Comparison of ENCODE assay signal across 8 cellular contexts in genomic region chr13:31200636-31200970, GRCh38. TPM values are rescaled to one million over a fixed set of nuclear protein-coding genes. Genes with fewer than 3 reads are reported as not detected.
A peak's percentile ranks its signal among the peaks of the same experiment; 100 is the strongest.
DNase-seq lines count a peak whose midpoint lies in the region; TF ChIP-seq lines count a peak whose summit lies in the region.

No MANE protein-coding gene starts in this region.

- H3K36me3 Mint-ChIP-seq in H9 (ENCODE audit: insufficient read depth in 1 of 3, low read depth in 3 of 3) (peaks cover 0 to 2% (median 0%) of the 10 kb centered on the region in 3 experiments; a peak in 3 of 7 replicates), nephron progenitor cell (ENCODE audit: low read depth) (peaks cover 10% of the 10 kb centered on the region)
- no peaks in the 10 kb centered on the region for H3K36me3 Mint-ChIP-seq in activated CD4-positive, alpha-beta memory T cell treated with anti-CD3 and anti-CD28 coated beads for 36 hours

- no peak for TF ChIP-seq CTCF in GM10248 (IDR thresholded peaks at IDR 0.05; ENCODE audit: control extremely low read depth, extremely low read depth, low read depth, missing control alignments)
- TF ChIP-seq CTCF in H9 (conservative IDR thresholded peaks at IDR 0.05), result no peak
- no peak for TF ChIP-seq CTCF in LNCaP clone FGC (IDR thresholded peaks at IDR 0.05; ENCODE audit: control insufficient read depth, extremely low read depth, insufficient read depth)
- TF ChIP-seq CTCF in esophagus muscularis mucosa (IDR thresholded peaks at IDR 0.05), result no peak
- TF ChIP-seq CTCF in nephron progenitor cell (IDR thresholded peaks at IDR 0.05), result no peak
- TF ChIP-seq CTCF in tibial nerve (IDR thresholded peaks at IDR 0.05), result no peak

- no CpG with 5 or more reads among the region's 34 CpGs for WGBS in H9 (ENCODE audit: extremely low coverage, insufficient read length, low lambda C conversion rate)
- 1% methylated on average over 11 of the region's 34 CpGs for WGBS in esophagus muscularis mucosa
- 1% methylated on average over 17 to 22 of the region's 34 CpGs for WGBS in tibial nerve, 2 donors

- no peak overlapping the region for H3K4ac ChIP-seq in H9 (ENCODE audit: low read depth, low read length)

- H2BK5ac ChIP-seq in H9 (ENCODE audit: insufficient read length, low read length), result no peak overlapping the region

- peaks cover 20 to 24% of the 10 kb centered on the region in 2 experiments for H3K4me1 Mint-ChIP-seq in H9
- peaks cover 23% of the 10 kb centered on the region for H3K4me1 Mint-ChIP-seq in activated CD4-positive, alpha-beta memory T cell treated with anti-CD3 and anti-CD28 coated beads for 36 hours (ENCODE audit: low read depth)
- H3K4me1 Mint-ChIP-seq in nephron progenitor cell, result peaks cover 53% of the 10 kb centered on the region

- H3K79me1 ChIP-seq in H9 (ENCODE audit: insufficient read depth, low read depth, low read length, poor library complexity, severe bottlenecking), result no peaks in the 10 kb centered on the region

- H3K27me3 Mint-ChIP-seq in H9 (ENCODE audit: low read depth) (peaks cover 6% of the 10 kb centered on the region; the same call in 1 of the 2 replicates), nephron progenitor cell (ENCODE audit: low read depth, poor library complexity) (peaks cover 5% of the 10 kb centered on the region)
- H3K27me3 Mint-ChIP-seq in activated CD4-positive, alpha-beta memory T cell treated with anti-CD3 and anti-CD28 coated beads for 36 hours, result no peaks in the 10 kb centered on the region

- no peak overlapping the region for H4K91ac ChIP-seq in H9 (ENCODE audit: insufficient read length, low read depth, low read length)

- no peak for TF ChIP-seq POLR2A in esophagus muscularis mucosa (IDR thresholded peaks at IDR 0.05; ENCODE audit: low read depth)
- no peak for TF ChIP-seq POLR2A in tibial nerve (IDR thresholded peaks at IDR 0.05)

- no peak overlapping the region for H4K8ac ChIP-seq in H9 (replicated peaks; ENCODE audit: insufficient read length, low read depth, low read length)

- no peak overlapping the region for H2AFZ ChIP-seq in H9 (ENCODE audit: low read length)

- no peaks in the 10 kb centered on the region for H3K36me3 ChIP-seq in esophagus muscularis mucosa
- H3K36me3 ChIP-seq in tibial nerve, result no peaks in the 10 kb centered on the region

- CTCF ChIA-PET in GM10248 (lab: Yijun Ruan, JAX), result interaction anchor here (0.6 to 1.5 kb wide), 5 partner anchors 9 to 628 kb away, joined by 3 to 12 read pairs (median 3); no protein-coding TSS in a partner anchor
- CTCF ChIA-PET in activated CD4-positive, alpha-beta memory T cell treated with anti-CD3 and anti-CD28 coated beads for 36 hours (lab: Charles Lee), result interaction anchor here (0.6 to 2.5 kb wide), 6 partner anchors 9 to 335 kb away, joined by 3 to 7 read pairs (median 4); no protein-coding TSS in a partner anchor

- no peak overlapping the region for H3K56ac ChIP-seq in H9 (ENCODE audit: insufficient read length, low read depth, low read length)

- H3T11ph ChIP-seq in H9 (ENCODE audit: low read length), result no peak overlapping the region

- H2BK15ac ChIP-seq in H9 (ENCODE audit: low read depth, low read length), result no peak overlapping the region

- no peak overlapping the region for H3K14ac ChIP-seq in H9 (ENCODE audit: insufficient read depth, low read length)

- H3K9me3 ChIP-seq in H9 (ENCODE audit: control insufficient read depth, low read depth, low read length) (no peaks in the 10 kb centered on the region), esophagus muscularis mucosa (no peaks in the 10 kb centered on the region), tibial nerve (no peaks in the 10 kb centered on the region)

- DNase-seq in GM10248 (ENCODE audit: extremely low spot score), result peak; percentile 43
- DNase-seq in H9, result peak; percentile 47
- no peak for DNase-seq in LNCaP clone FGC (ENCODE audit: low read depth)
- no peak for DNase-seq in activated CD4-positive, alpha-beta memory T cell treated with anti-CD3 and anti-CD28 coated beads for 36 hours
- no peak for DNase-seq in esophagus muscularis mucosa (ENCODE audit: extremely low spot score)
- peak; percentile 71 for DNase-seq in nephron progenitor cell
- no peak for DNase-seq in tibial nerve (ENCODE audit: low spot score in 2 of 2)
- no peak for DNase-seq in NAMALWA (ENCODE audit: low spot score)

- H4K20me1 ChIP-seq in H9 (ENCODE audit: control insufficient read depth, insufficient read depth, insufficient read length), result no peaks in the 10 kb centered on the region

- H3K9ac ChIP-seq in H9 (ENCODE audit: extremely low read depth, insufficient read length, low read length), result no peak overlapping the region

- H3K27ac Mint-ChIP-seq in H9 (no peak overlapping the region), nephron progenitor cell (no peak overlapping the region)
- peak overlapping the region; percentile 47 for H3K27ac Mint-ChIP-seq in activated CD4-positive, alpha-beta memory T cell treated with anti-CD3 and anti-CD28 coated beads for 36 hours

- H3K27me3 ChIP-seq in H9 (ENCODE audit: insufficient read depth, low read length), result no peaks in the 10 kb centered on the region
- no peaks in the 10 kb centered on the region for H3K27me3 ChIP-seq in esophagus muscularis mucosa
- H3K27me3 ChIP-seq in tibial nerve, result no peaks in the 10 kb centered on the region

- H3K27ac ChIP-seq in H9 (ENCODE audit: insufficient read length, low read depth, low read length), result no peak overlapping the region
- H3K27ac ChIP-seq in esophagus muscularis mucosa (replicated peaks in 1 of 4), result peak overlapping the region; percentile 95 to 98 (median 96)
- peak overlapping the region; percentile 92 to 99 (median 96) for H3K27ac ChIP-seq in tibial nerve

- H2AK5ac ChIP-seq in H9 (ENCODE audit: insufficient read length, low read length), result no peak overlapping the region

- no peak overlapping the region for H2BK12ac ChIP-seq in H9 (ENCODE audit: insufficient read length, low read depth, low read length)

- no peak overlapping the region for H2BK20ac ChIP-seq in H9 (ENCODE audit: low read depth, low read length, poor library complexity, severe bottlenecking)

- peak overlapping the region; percentile 26 for H3K4me2 ChIP-seq in H9 (ENCODE audit: insufficient read depth, insufficient read length, low read length)

- no peak overlapping the region for H3K23ac ChIP-seq in H9 (ENCODE audit: insufficient read length, low read depth, low read length)

- H3K79me2 ChIP-seq in H9 (ENCODE audit: insufficient read depth, low read length), result no peaks in the 10 kb centered on the region

- TF ChIP-seq EP300 in esophagus muscularis mucosa (IDR thresholded peaks at IDR 0.05) (no peak), tibial nerve (IDR thresholded peaks at IDR 0.05) (peak in 1 of 2 donors; percentile 25)

- H3K4me3 Mint-ChIP-seq in H9 (peak overlapping the region; percentile 70 to 82), nephron progenitor cell (peak overlapping the region; percentile 82)
- H3K4me3 Mint-ChIP-seq in activated CD4-positive, alpha-beta memory T cell treated with anti-CD3 and anti-CD28 coated beads for 36 hours, result peak overlapping the region; percentile 65

- H3K9me3 Mint-ChIP-seq in H9 (peaks cover 0 to 2% of the 10 kb centered on the region in 2 experiments; a peak in 3 of 5 replicates), nephron progenitor cell (peaks cover 6% of the 10 kb centered on the region)
- H3K9me3 Mint-ChIP-seq in activated CD4-positive, alpha-beta memory T cell treated with anti-CD3 and anti-CD28 coated beads for 36 hours, result no peaks in the 10 kb centered on the region

- no peak overlapping the region for H4K5ac ChIP-seq in H9 (ENCODE audit: insufficient read length, low read depth, low read length)

- H3K4me1 ChIP-seq in H9 (ENCODE audit: insufficient read depth, low read length) (no peaks in the 10 kb centered on the region), esophagus muscularis mucosa (peaks cover 13 to 24% (median 19%) of the 10 kb centered on the region in 4 donors), tibial nerve (peaks cover 0 to 28% (median 11%) of the 10 kb centered on the region in 4 donors)

- H3K4me3 ChIP-seq in LNCaP clone FGC (ENCODE audit: low read depth, low read length) (peak overlapping the region; percentile 62), esophagus muscularis mucosa (peak overlapping the region; percentile 73 to 94 (median 76)), tibial nerve (peak overlapping the region; percentile 50 to 90 (median 74))

- POLR2A ChIA-PET in GM10248 (lab: Yijun Ruan, JAX), result no interaction called here
- POLR2A ChIA-PET in activated CD4-positive, alpha-beta memory T cell treated with anti-CD3 and anti-CD28 coated beads for 36 hours (lab: Charles Lee), result no interaction called here

- H2BK120ac ChIP-seq in H9 (ENCODE audit: low read depth, low read length, poor library complexity, severe bottlenecking), result no peak overlapping the region

- intact Hi-C loops in activated CD4-positive, alpha-beta memory T cell treated with anti-CD3 and anti-CD28 coated beads for 36 hours (cut with micrococcal nuclease), result loop anchor here (1.0 to 10.0 kb wide), 5 partner anchors 38 to 1606 kb away; partner anchors contain the start of genes SLC7A1 and USPL1
- intact Hi-C loops in esophagus muscularis mucosa (cut with DNase I), result no loop called here

- no peaks in the 10 kb centered on the region for H3K23me2 ChIP-seq in H9 (ENCODE audit: insufficient read length, low read depth, low read length, poor library complexity, severe bottlenecking)

- H3K18ac ChIP-seq in H9 (ENCODE audit: insufficient read length, low read depth, low read length), result no peak overlapping the region

RNA-seq across cellular contexts. Expression of gene B3GLCT, which starts 0.8 kb away (rescaled TPM):
- total RNA-seq in H9 (2021), result 5.4 and 5.8 TPM in 2 replicates
- 1 to 10 TPM; 2.6 to 2.8 TPM for total RNA-seq in activated CD4-positive, alpha-beta memory T cell treated with anti-CD3 and anti-CD28 coated beads for 36 hours
- total RNA-seq in esophagus muscularis mucosa, result 1 to 10 TPM; 5.2 to 8.8 (median 5.6) TPM
- total RNA-seq in tibial nerve, result 10 to 100 TPM in 1 of 4 donors, 1 to 10 TPM in 3; 5.4 to 14.1 (median 6.6) TPM

RNA-seq across cellular contexts. Expression of gene HSPH1, which starts 38.9 kb away (rescaled TPM):
- total RNA-seq in H9 (2021), result 141 and 145 TPM in 2 replicates
- total RNA-seq in activated CD4-positive, alpha-beta memory T cell treated with anti-CD3 and anti-CD28 coated beads for 36 hours, result 100 to 1,000 TPM; 214 to 221 TPM
- 10 to 100 TPM; 33.4 to 48.2 (median 42.1) TPM for total RNA-seq in esophagus muscularis mucosa
- total RNA-seq in tibial nerve, result 10 to 100 TPM; 26.2 to 41.7 (median 30.0) TPM

Comparison
In these comparisons a context has a peak if more than half of its experiments do, and no peak if none do; other contexts are left out.
1. DNase-seq: peak in GM10248 (single experiment), H9 (single experiment) and nephron progenitor cell (single experiment); none in LNCaP clone FGC (single experiment), activated CD4-positive, alpha-beta memory T cell treated with anti-CD3 and anti-CD28 coated beads for 36 hours (single experiment), esophagus muscularis mucosa (single experiment), tibial nerve (0 of 2) and NAMALWA (single experiment).
2. Peak in every context shown above with its lines, with median percentiles within 50 percentile points of each other: H3K4me3 Mint-ChIP-seq and H3K4me3 ChIP-seq.